Comparison of ENCODE assay signal across 2 cellular contexts in the genomic region with DNA sequence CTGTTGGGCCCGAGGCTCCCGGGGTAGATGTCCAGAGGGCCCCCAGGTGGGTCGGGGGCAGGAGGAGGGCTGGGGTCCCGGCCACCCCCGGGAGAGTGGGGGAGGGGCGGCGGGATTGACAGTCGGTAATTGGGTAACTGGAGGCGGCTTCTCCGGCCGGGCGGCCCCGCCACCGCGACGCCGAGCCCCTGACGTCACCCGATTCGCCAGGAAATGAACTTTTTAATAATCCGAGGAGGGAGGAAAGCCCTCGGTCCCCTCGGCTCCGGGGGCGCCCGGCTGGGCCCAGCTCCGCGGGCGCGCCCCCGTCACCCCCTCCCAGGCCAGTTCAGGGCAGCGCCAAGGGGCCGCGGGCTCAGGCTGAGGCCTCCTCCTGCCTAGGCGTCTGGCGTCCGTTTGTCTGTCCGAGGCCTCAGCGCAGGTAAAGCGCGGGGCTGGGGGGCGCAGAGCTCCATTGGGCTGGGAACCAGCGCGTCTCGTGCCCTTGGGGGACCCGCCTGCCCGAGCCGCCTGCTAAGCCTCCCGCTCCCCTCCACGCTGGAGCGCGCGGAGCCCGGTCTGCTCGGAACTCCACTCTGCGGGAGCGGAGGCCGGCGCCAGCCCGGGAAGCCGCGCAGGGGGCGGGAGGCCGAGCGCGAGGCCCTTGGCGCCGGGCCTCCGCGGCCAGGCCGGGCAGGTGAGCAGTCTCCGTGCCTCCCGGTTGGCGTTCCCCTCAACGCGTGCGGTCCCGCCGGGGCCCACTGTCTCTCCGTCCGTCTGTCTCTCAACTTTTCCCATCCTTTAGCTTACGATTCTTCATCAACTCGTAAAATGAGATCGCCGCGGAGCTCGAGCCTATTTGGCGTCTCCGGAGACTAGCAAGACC.
TF ChIP-seq lines count a peak whose summit lies in the region.

No MANE protein-coding gene starts in this region.

TF ChIP-seq in GM23338, 12 proteins besides CTCF, POLR2A, EP300 and RAD21 (continued from another document and continues in another):
- TF ChIP-seq REST (IDR thresholded peaks at IDR 0.05; ENCODE audit: unreplicated experiment) (no peak), ZNF462 (CRISPR knock-in tag; IDR thresholded peaks at IDR 0.05) (no peak), ZNF331 (CRISPR knock-in tag; IDR thresholded peaks at IDR 0.05; ENCODE audit: low read depth) (no peak), JUNB (IDR thresholded peaks at IDR 0.05; ENCODE audit: unreplicated experiment) (no peak), POLR2AphosphoS5 (IDR thresholded peaks at IDR 0.05; ENCODE audit: low read depth) (no peak), ZNF114 (CRISPR knock-in tag; IDR thresholded peaks at IDR 0.05) (no peak), CREB1 (CRISPR knock-in tag; IDR thresholded peaks at IDR 0.05; ENCODE audit: low read depth) (peak; percentile 78), NANOG (IDR thresholded peaks at IDR 0.05; ENCODE audit: borderline replicate concordance) (no peak), STAT1 (IDR thresholded peaks at IDR 0.05; ENCODE audit: unreplicated experiment) (no peak)

TF ChIP-seq in PFSK-1, 5 proteins besides CTCF, POLR2A, EP300 and RAD21 (continued from another document):
- no peak for TF ChIP-seq REST (IDR thresholded peaks at IDR 0.05; ENCODE audit: insufficient read depth in 1 of 2, low read depth in 2 of 2, low read length in 2 of 2)
